ENCODE assay signal across 11 cellular contexts in genomic region chr14:75401356-75401755, GRCh38. TPM values are rescaled to one million over a fixed set of nuclear protein-coding genes. Genes with fewer than 3 reads are reported as not detected.
DNase-seq lines count a peak whose midpoint lies in the region; ATAC-seq and TF ChIP-seq lines count a peak whose summit lies in the region.
"Had no signal": no experiment of that assay in that cellular context is flagged by ENCODE, and none has a peak within 500 bp of the region (broad histone marks: within the 10 kb centered on the region; RNA-seq: fewer than 3 reads in every experiment).

No MANE protein-coding gene starts in this region.

- ATAC-seq in GM21367 (IDR thresholded peaks at IDR 0.05; ENCODE audit: unreplicated experiment) (no peak), HG02588 (IDR thresholded peaks at IDR 0.05; ENCODE audit: unreplicated experiment) (no peak)
- ATAC-seq: activated CD4-positive, CD25-positive, alpha-beta regulatory T cell treated with anti-CD3 and anti-CD28 coated beads, Interleukin-2, amount 50 U/mL, for 24 hours had no signal

- H3K27me3 ChIP-seq in right atrium auricular region, result no peaks in the 10 kb centered on the region

- no peak overlapping the region for H3K4me3 ChIP-seq in right atrium auricular region

- H3K4me1 ChIP-seq in right atrium auricular region, result peaks cover 0 to 29% of the 10 kb centered on the region in 2 donors
- H3K4me1 ChIP-seq: Caco-2 had no signal

- TF ChIP-seq CTCF in C4-2B (conservative IDR thresholded peaks at IDR 0.05) (no peak), right atrium auricular region (IDR thresholded peaks at IDR 0.05) (no peak)

- H3K27ac ChIP-seq in C4-2B (peak overlapping the region; percentile 74), right atrium auricular region (peak overlapping the region; percentile 79 to 81)

- H3K9me3 ChIP-seq in right atrium auricular region, result no peaks in the 10 kb centered on the region
- H3K9me3 ChIP-seq: Caco-2 had no signal

- H3K36me3 ChIP-seq in right atrium auricular region, result no peaks in the 10 kb centered on the region

- peak; percentile 19 for DNase-seq in amniotic stem cell (lab: John Stamatoyannopoulos, UW)
- peak; percentile 81 for DNase-seq in right atrium auricular region (ENCODE audit: low spot score)
- DNase-seq in posterior vena cava (ENCODE audit: low spot score), result peak; percentile 86
- DNase-seq in kidney tubule cell (ENCODE audit: low spot score), result no peak
- no peak for DNase-seq in SW 1271 (lab: John Stamatoyannopoulos, UW)
- DNase-seq: Caco-2, cerebellar nuclear complex had no signal

- intact Hi-C loops in posterior vena cava (cut with DNase I), result no loop called here

RNA-seq across cellular contexts. Expression of gene JDP2, which starts 26.5 kb away (rescaled TPM):
- total RNA-seq in right atrium auricular region (10 to 100 TPM; 46.1 to 67.4 TPM), posterior vena cava (10 to 100 TPM; 44.2 to 54.8 TPM)

Comparison
In these comparisons a context has a peak if more than half of its experiments do, and no peak if none do; other contexts are left out.
1. DNase-seq: peak in amniotic stem cell (single experiment), right atrium auricular region (single experiment) and posterior vena cava (single experiment); none in kidney tubule cell (single experiment) and SW 1271 (0 of 2).